Comparison of ENCODE assay signal across 8 cellular contexts in the genomic region with DNA sequence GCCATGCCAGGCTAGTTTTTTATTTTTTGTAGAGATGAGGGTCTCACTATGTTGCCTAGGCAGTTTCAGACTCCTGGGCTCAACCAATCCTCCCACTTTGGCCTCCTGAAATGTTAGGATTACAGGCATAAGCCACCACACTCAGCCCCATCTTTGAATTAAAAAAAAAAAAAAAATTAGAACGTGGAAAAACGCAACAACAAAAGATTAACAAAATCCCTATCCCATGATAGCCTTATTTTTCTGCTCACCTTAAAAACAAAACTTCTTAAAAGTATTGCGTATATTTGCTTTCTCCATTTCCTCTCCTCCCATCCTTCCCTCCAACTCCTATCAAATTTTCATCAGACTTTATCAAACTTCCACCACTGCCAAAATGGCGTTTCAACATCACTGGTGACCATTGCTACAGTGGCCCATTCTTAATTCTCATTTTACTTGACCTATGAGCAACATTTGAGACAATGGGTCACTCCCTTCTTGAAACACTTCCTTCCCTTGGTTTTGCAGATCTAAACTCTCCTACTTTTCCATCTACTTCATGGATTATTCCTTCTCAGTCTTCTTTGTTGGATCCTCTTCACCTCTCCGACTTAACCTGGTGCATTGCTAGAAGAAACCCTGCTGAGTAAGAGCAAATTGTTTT.
DNase-seq lines count a peak whose midpoint lies in the region; ATAC-seq lines count a peak whose summit lies in the region.

No MANE protein-coding gene starts in this region.

- ATAC-seq in HG03521 (IDR thresholded peaks at IDR 0.05; ENCODE audit: unreplicated experiment), result peak; percentile 15
- ATAC-seq in GM18858 (IDR thresholded peaks at IDR 0.05; ENCODE audit: unreplicated experiment), result no peak

- H3K27ac ChIP-seq in angular gyrus (ENCODE audit: low read depth, low read length), result peak overlapping the region; percentile 62
- peak overlapping the region; percentile 85 for H3K27ac ChIP-seq in substantia nigra (ENCODE audit: low read depth, low read length, poor library complexity, severe bottlenecking)

- DNase-seq in DMS 273 (lab: John Stamatoyannopoulos, UW; ENCODE audit: unreplicated experiment) (peak; percentile 98), DMS 273 treated with DMSO at 0.1 percent for 48 hours (lab: John Stamatoyannopoulos, UW) (no peak), iris pigment epithelial cell (ENCODE audit: low read depth) (peak; percentile 18), substantia nigra (lab: John Stamatoyannopoulos, UW) (peak in 1 of 49 donors; percentile 47)
- no peak for DNase-seq in stimulated activated CD4-positive, alpha-beta T cell treated with anti-CD3 and anti-CD28 coated beads, Interleukin-2, amount 100 ng/mL, for 48 hours

Comparison
In these comparisons a context has a peak if more than half of its experiments do, and no peak if none do; other contexts are left out.
1. DNase-seq: peak in DMS 273 (single experiment) and iris pigment epithelial cell (single experiment); none in DMS 273 treated with DMSO at 0.1 percent for 48 hours (single experiment) and stimulated activated CD4-positive, alpha-beta T cell treated with anti-CD3 and anti-CD28 coated beads, Interleukin-2, amount 100 ng/mL, for 48 hours (0 of 2).